11 cellular contexts compared by ENCODE assay signal in the genomic region with DNA sequence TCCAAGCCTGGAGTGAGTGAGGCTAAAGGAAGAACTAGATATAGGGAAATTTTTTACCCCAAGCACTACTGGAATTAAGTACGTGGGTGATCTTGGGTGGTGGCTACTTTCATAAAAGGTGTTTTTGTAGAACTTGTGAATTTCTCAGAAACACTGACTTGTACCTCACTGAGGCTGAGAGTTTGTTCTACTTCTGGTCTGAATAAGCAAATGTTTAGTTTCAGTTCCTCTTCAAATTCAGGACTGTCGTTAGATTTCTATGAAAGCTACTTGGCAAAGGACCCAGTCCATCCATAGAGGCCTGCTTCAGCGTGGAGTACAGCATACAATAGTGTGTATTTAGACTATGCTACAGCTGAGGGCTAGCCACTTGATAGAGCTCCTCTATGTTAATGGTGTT.
A peak's percentile ranks its signal among the peaks of the same experiment; 100 is the strongest.
DNase-seq lines count a peak whose midpoint lies in the region; ATAC-seq, FAIRE-seq and TF ChIP-seq lines count a peak whose summit lies in the region.
"Had no signal": no experiment of that assay in that cellular context is flagged by ENCODE, and none has a peak within 500 bp of the region (broad histone marks: within the 10 kb centered on the region; RNA-seq: fewer than 3 reads in every experiment).

No MANE protein-coding gene starts in this region.

- ATAC-seq in HG02938 (IDR thresholded peaks at IDR 0.05; ENCODE audit: unreplicated experiment), result peak; percentile 98

- TF ChIP-seq CTCF in GM06990 (IDR thresholded peaks at IDR 0.05; ENCODE audit: insufficient read depth, low read length, poor library complexity, severe bottlenecking), result no peak

- no peak overlapping the region for H3K4me3 ChIP-seq in GM06990 (replicated peaks; ENCODE audit: low read depth, low read length)

- no peak for FAIRE-seq in HTR-8/SVneo (lab: Jason Lieb, UNC)

- no peaks in the 10 kb centered on the region for H3K36me3 ChIP-seq in GM06990 (ENCODE audit: control insufficient read depth, insufficient read depth, low read length)

- no peaks in the 10 kb centered on the region for H3K27me3 ChIP-seq in GM06990 (replicated peaks; ENCODE audit: control insufficient read depth, insufficient read depth, low read length)

- DNase-seq in GM06990 (ENCODE audit: extremely low read depth, insufficient read length), result peak; percentile 62
- DNase-seq in GM19238 (ENCODE audit: insufficient read length, low spot score), result peak; percentile 32
- peak; percentile 33 to 89 for DNase-seq in NOMO-1 (lab: John Stamatoyannopoulos, UW; ENCODE audit: unreplicated experiment in 2 of 2)
- no peak for DNase-seq in NCI-H524 treated with DMSO at 0.1 percent for 48 hours (lab: John Stamatoyannopoulos, UW)
- DNase-seq in HuH-7.5 (ENCODE audit: low spot score), result no peak
- DNase-seq in HTR-8/SVneo (ENCODE audit: insufficient read length, low spot score), result no peak
- no peak for DNase-seq in stimulated activated naive CD4-positive, alpha-beta T cell treated with Interleukin-2 at 50 U/mL for 16 hours (lab: John Stamatoyannopoulos, UW)
- DNase-seq: amniotic stem cell, IMR-90, nephron progenitor cell had no signal

Comparison
In these comparisons a context has a peak if more than half of its experiments do, and no peak if none do; other contexts are left out.
1. DNase-seq: peak in GM06990 (single experiment), GM19238 (single experiment) and NOMO-1 (2 of 2); none in NCI-H524 treated with DMSO at 0.1 percent for 48 hours (single experiment), HuH-7.5 (single experiment), HTR-8/SVneo (single experiment) and stimulated activated naive CD4-positive, alpha-beta T cell treated with Interleukin-2 at 50 U/mL for 16 hours (single experiment).